27 cellular contexts compared by ENCODE assay signal in the genomic region with DNA sequence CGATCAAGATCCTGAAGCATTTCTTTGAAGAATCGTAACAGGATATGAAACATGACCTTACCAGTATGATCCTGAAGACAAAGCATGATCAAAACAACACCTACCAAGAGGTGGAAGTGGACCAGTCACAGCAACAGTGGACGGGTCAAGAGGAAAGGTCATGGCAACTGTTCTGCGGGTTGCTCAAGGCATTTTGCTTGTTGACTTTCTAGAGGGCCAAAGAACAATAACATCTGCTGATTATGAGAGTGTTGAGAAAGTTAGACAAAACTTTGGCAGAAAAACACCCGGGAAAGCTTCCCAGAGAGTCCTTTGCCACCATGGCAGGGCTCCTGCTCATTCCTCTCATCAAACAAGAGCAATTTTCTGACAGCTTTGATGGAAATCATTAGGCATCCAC.
"Had no signal": no experiment of that assay in that cellular context is flagged by ENCODE, and none has a peak within 500 bp of the region (broad histone marks: within the 10 kb centered on the region; RNA-seq: fewer than 3 reads in every experiment).

No MANE protein-coding gene starts in this region.

- ATAC-seq: activated CD4-positive, CD25-positive, alpha-beta regulatory T cell treated with anti-CD3 and anti-CD28 coated beads, Interleukin-2, amount 50 U/mL, for 24 hours; activated CD8-positive, alpha-beta T cell treated with anti-CD3 and anti-CD28 coated beads, Interleukin-2, amount 10 ng/mL, durations not matched to agents 7 days and 5 days; Panc1; Right ventricle myocardium inferior had no signal

- H3K27ac ChIP-seq: brain microvascular endothelial cell, SJCRH30 had no signal

- H3K27me3 ChIP-seq: SJCRH30 had no signal

- H3K9me3 ChIP-seq: SJCRH30, SK-N-SH had no signal

- H3K36me3 Mint-ChIP-seq: activated naive CD8-positive, alpha-beta T cell had no signal

- H3K36me3 ChIP-seq: brain microvascular endothelial cell, SJCRH30 had no signal

- H3K4me2 ChIP-seq: SK-N-SH had no signal

- H3K27ac Mint-ChIP-seq: activated CD8-positive, alpha-beta T cell treated with anti-CD3 and anti-CD28 coated beads, Interleukin-2, amount 10 ng/mL, durations not matched to agents 7 days and 5 days; activated naive CD8-positive, alpha-beta T cell had no signal

- H3K4me1 ChIP-seq: SJCRH30 had no signal

- H3K4me3 ChIP-seq: SJCRH30 had no signal

- DNase-seq: activated CD4-positive, alpha-beta T cell treated with anti-CD3 and anti-CD28 coated beads for 48 hours; activated CD4-positive, alpha-beta T cell treated with anti-CD3 and anti-CD28 coated beads, Interleukin-2, amount 50 U/mL, for 4 hours; activated CD8-positive, alpha-beta memory T cell treated with anti-CD3 and anti-CD28 coated beads, Interleukin-2, amount 50 U/mL, for 48 hours; activated CD8-positive, alpha-beta T cell treated with anti-CD3 and anti-CD28 coated beads, Interleukin-2, amount 10 ng/mL, durations not matched to agents 7 days and 5 days; activated effector memory CD4-positive, alpha-beta T cell treated with Interleukin-2 at 50 U/mL for 16 hours; activated naive CD4-positive, alpha-beta T cell; activated T-cell treated with anti-CD3 and anti-CD28 coated beads, Interleukin-2, amount 50 U/mL, for 1 hour; amygdala; brain microvascular endothelial cell; Karpas-422; MM.1S; NCI-H1105 treated with DMSO at 0.1 percent for 48 hours; NCI-H1436 treated with DMSO at 0.1 percent for 48 hours; NCI-H187; NCI-H2081; NCI-H510A treated with DMSO at 0.1 percent for 48 hours; NCI-H69; NK-92 treated with Interleukin-12 subunit alpha and Interleukin-12 subunit beta, amount 100 ng/mL, for 24 hours; OCI-M1; RPMI8226; SJCRH30; SK-N-SH; T-helper 1 cell had no signal

- H3K4me3 Mint-ChIP-seq: activated CD8-positive, alpha-beta T cell treated with anti-CD3 and anti-CD28 coated beads, Interleukin-2, amount 10 ng/mL, durations not matched to agents 7 days and 5 days; activated naive CD8-positive, alpha-beta T cell had no signal

- H3K9ac ChIP-seq: SK-N-SH had no signal
